Comparison of ENCODE assay signal across 19 cellular contexts in genomic region chr5:107853031-107853430, GRCh38.
DNase-seq lines count a peak whose midpoint lies in the region; TF ChIP-seq lines count a peak whose summit lies in the region.
"Had no signal": no experiment of that assay in that cellular context is flagged by ENCODE, and none has a peak within 500 bp of the region (broad histone marks: within the 10 kb centered on the region; RNA-seq: fewer than 3 reads in every experiment).

No MANE protein-coding gene starts in this region.

- H2BK120ac ChIP-seq in mesendoderm (ENCODE audit: low read depth, low read length): no peak overlapping the region

- DNase-seq in MG63 (peak; percentile 17), SJCRH30 (peak in 1 of 2 experiments; percentile 18), mesendoderm (peak; percentile 25), GM10266 (ENCODE audit: extremely low spot score) (no peak), GM19240 (ENCODE audit: insufficient read length, low spot score) (no peak), midbrain (lab: John Stamatoyannopoulos, UW) (no peak)
- DNase-seq in stimulated activated CD4-positive, alpha-beta T cell treated with anti-CD3 and anti-CD28 coated beads, Interleukin-15, amount 100 ng/mL, for 24 hours: no peak
- DNase-seq: ACHN; BE2C; C1 segment of cervical spinal cord; CD4-positive, CD25-positive, alpha-beta regulatory T cell; CD8-positive, alpha-beta memory T cell; COR-L47; DMS 273 treated with DMSO at 0.1 percent for 48 hours; GDM1; GOT3; H7; HFFc6; IMR-90 had no signal

- no peak overlapping the region for H3K18ac ChIP-seq in mesendoderm (ENCODE audit: low read length)

- H3K4me1 ChIP-seq in SJCRH30: peaks cover 20% of the 10 kb centered on the region
- H3K4me1 ChIP-seq in mesendoderm (ENCODE audit: control insufficient read depth, low read depth, low read length): no peaks in the 10 kb centered on the region
- H3K4me1 ChIP-seq: BE2C had no signal

- H3K79me1 ChIP-seq in mesendoderm (ENCODE audit: low read length): no peaks in the 10 kb centered on the region

- WGBS in mesendoderm (ENCODE audit: extremely low coverage, insufficient coverage, low lambda C conversion rate): no CpG with 5 or more reads among the region's 8 CpGs

- H3K79me2 ChIP-seq in mesendoderm (ENCODE audit: control insufficient read depth, insufficient read depth, low read length): no peaks in the 10 kb centered on the region

- H3K4me2 ChIP-seq in mesendoderm (ENCODE audit: low read length): no peak overlapping the region

- TF ChIP-seq CTCF in GM10266 (IDR thresholded peaks at IDR 0.05; ENCODE audit: control insufficient read depth, insufficient read depth, low read depth, missing control alignments): no peak

- H4K8ac ChIP-seq in mesendoderm (ENCODE audit: low read depth, low read length): no peak overlapping the region

- H3K27ac ChIP-seq in SJCRH30: peak overlapping the region; percentile 70
- H3K27ac ChIP-seq in mesendoderm (ENCODE audit: low read depth, low read length): no peak overlapping the region

- no peak overlapping the region for H2BK15ac ChIP-seq in mesendoderm (replicated peaks; ENCODE audit: low read depth)

- H3K27me3 ChIP-seq in MG63 (no peaks in the 10 kb centered on the region), SJCRH30 (no peaks in the 10 kb centered on the region), mesendoderm (ENCODE audit: insufficient read depth, low read length, poor library complexity) (no peaks in the 10 kb centered on the region)
- H3K27me3 ChIP-seq: BE2C had no signal

- no peak overlapping the region for H2BK5ac ChIP-seq in mesendoderm (ENCODE audit: low read length)

- H3K4me3 ChIP-seq in MG63: no peak overlapping the region
- H3K4me3 ChIP-seq in SJCRH30: no peak overlapping the region
- no peak overlapping the region for H3K4me3 ChIP-seq in mesendoderm (ENCODE audit: low read length)

- H3K9ac ChIP-seq in mesendoderm (ENCODE audit: low read length): no peak overlapping the region

- no peaks in the 10 kb centered on the region for H3K36me3 ChIP-seq in MG63
- H3K36me3 ChIP-seq in SJCRH30: no peaks in the 10 kb centered on the region
- no peaks in the 10 kb centered on the region for H3K36me3 ChIP-seq in mesendoderm (ENCODE audit: control insufficient read depth, insufficient read depth, low read length)
- H3K36me3 ChIP-seq: BE2C had no signal

- H2AK5ac ChIP-seq in mesendoderm (ENCODE audit: low read length): no peak overlapping the region

- H3K23ac ChIP-seq in mesendoderm (ENCODE audit: low read length): no peak overlapping the region

- no peak overlapping the region for H4K5ac ChIP-seq in mesendoderm (ENCODE audit: low read length)

- H3K4ac ChIP-seq in mesendoderm (ENCODE audit: low read depth, low read length): no peak overlapping the region

- H3K9me3 ChIP-seq in MG63 (no peaks in the 10 kb centered on the region), SJCRH30 (replicated peaks) (no peaks in the 10 kb centered on the region)
- H3K9me3 ChIP-seq: BE2C had no signal

- no peak overlapping the region for H3K56ac ChIP-seq in mesendoderm (ENCODE audit: low read length)

Comparison
In these comparisons a context has a peak if more than half of its experiments do, and no peak if none do; other contexts are left out.
1. DNase-seq: peak in MG63 (single experiment) and mesendoderm (single experiment); none in stimulated activated CD4-positive, alpha-beta T cell treated with anti-CD3 and anti-CD28 coated beads, Interleukin-15, amount 100 ng/mL, for 24 hours (single experiment), GM10266 (single experiment), GM19240 (single experiment) and midbrain (single experiment).